In the genomic region with DNA sequence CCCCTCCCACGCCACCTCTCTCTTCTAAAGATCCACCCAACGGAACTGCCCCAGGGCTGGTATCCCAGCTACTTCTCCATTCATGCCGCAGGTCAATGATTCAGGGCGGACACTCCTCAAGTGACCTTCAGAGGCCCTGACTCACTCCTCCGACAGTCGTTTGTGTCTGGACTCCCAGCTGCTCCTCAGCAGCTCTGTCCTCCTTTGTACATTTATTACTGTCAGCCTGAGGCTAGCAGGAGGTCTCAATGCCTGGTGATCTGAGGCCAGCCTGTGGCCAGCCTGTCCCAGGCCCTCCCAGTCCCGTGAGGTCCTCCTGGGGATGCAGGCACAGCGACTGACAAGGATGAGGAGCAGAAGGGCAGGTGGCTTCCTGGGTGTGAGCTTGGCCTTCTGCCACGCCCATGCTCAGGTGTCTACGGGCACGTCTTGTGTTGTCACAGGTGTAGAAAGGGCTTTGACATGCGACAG, we compare ENCODE assay signal across 7 cellular contexts. TPM values are rescaled to one million over a fixed set of nuclear protein-coding genes. Genes with fewer than 3 reads are reported as not detected.
DNase-seq lines count a peak whose midpoint lies in the region; TF ChIP-seq lines count a peak whose summit lies in the region.
"Not testable (repeated sequence)": the region's sequence is repeated elsewhere in the genome, so short reads cannot be mapped to it uniquely, and the experiment has no call there.

No MANE protein-coding gene starts in this region.

- H3K27me3 Mint-ChIP-seq in chondrocyte (ENCODE audit: low read depth) = not testable (repeated sequence)

- peak overlapping the region; percentile 63 for H3K27ac ChIP-seq in RWPE1

- H3K4me3 Mint-ChIP-seq in chondrocyte (ENCODE audit: unreplicated experiment) = not testable (repeated sequence)

- CTCF ChIA-PET in RWPE1 (lab: Yijun Ruan, JAX) = not testable (repeated sequence)

- not testable (repeated sequence) for H3K9me3 Mint-ChIP-seq in chondrocyte (ENCODE audit: low read depth)

- peaks cover 33% of the 10 kb centered on the region for H3K4me1 Mint-ChIP-seq in chondrocyte (ENCODE audit: low read depth)

- peak overlapping the region; percentile 84 for H3K27ac Mint-ChIP-seq in chondrocyte (ENCODE audit: unreplicated experiment)

- DNase-seq in DMS53 (lab: John Stamatoyannopoulos, UW) (peak; percentile 34), LoVo (ENCODE audit: low spot score) (peak; percentile 40), NCI-H345 (lab: John Stamatoyannopoulos, UW) (peak; percentile 40), kidney tubule cell (ENCODE audit: low spot score) (peak; percentile 78), renal cortical epithelial cell (ENCODE audit: low read depth) (peak; percentile 51)
- DNase-seq in RWPE1 (ENCODE audit: low spot score); chondrocyte (ENCODE audit: low spot score): not testable (repeated sequence)

- POLR2A ChIA-PET in RWPE1 (lab: Yijun Ruan, JAX; ENCODE audit: low non-redundant PET) = not testable (repeated sequence)

- not testable (repeated sequence) for TF ChIP-seq CTCF in RWPE1 (conservative IDR thresholded peaks at IDR 0.05; ENCODE audit: low read depth); chondrocyte (IDR thresholded peaks at IDR 0.05)

- H3K36me3 Mint-ChIP-seq in chondrocyte (ENCODE audit: low read depth) = not testable (repeated sequence)

RNA-seq across cellular contexts. Expression of gene IGSF3, which starts 24.2 kb away (rescaled TPM):
- 20.5 to 32.0 TPM (median 20.7 TPM) in 3 replicates for total RNA-seq in chondrocyte
- 47.9 and 84.4 TPM in 2 replicates for total RNA-seq in renal cortical epithelial cell
